ENCODE assay signal across 15 cellular contexts in genomic region chr10:119728172-119728800, GRCh38. TPM values are rescaled to one million over a fixed set of nuclear protein-coding genes. Genes with fewer than 3 reads are reported as not detected.
DNase-seq lines count a peak whose midpoint lies in the region; ATAC-seq and TF ChIP-seq lines count a peak whose summit lies in the region.
"Had no signal": no experiment of that assay in that cellular context is flagged by ENCODE, and none has a peak within 500 bp of the region (broad histone marks: within the 10 kb centered on the region; RNA-seq: fewer than 3 reads in every experiment).

No MANE protein-coding gene starts in this region.

- H3K27ac ChIP-seq in PC-3 (ENCODE audit: low read length) (no peak overlapping the region), aorta (ENCODE audit: low read depth in 1 of 2, low read length in 2 of 2) (no peak overlapping the region)
- H3K27ac ChIP-seq: epithelial cell of prostate, left lung had no signal

- H3K27me3 Mint-ChIP-seq in T-helper 2 cell treated with Interferon-gamma antibody and Interleukin-4, amounts not matched to agents 5 μg/mL and 100 μg/mL, for 36 hours (ENCODE audit: low read depth), result peaks cover 2% of the 10 kb centered on the region
- H3K27me3 Mint-ChIP-seq in brain, result peaks cover 7% of the 10 kb centered on the region

- H3K4me1 ChIP-seq in PC-3 (ENCODE audit: insufficient read depth, low read length), result peaks cover 24% of the 10 kb centered on the region
- H3K4me1 ChIP-seq in aorta (ENCODE audit: control insufficient read depth in 1 of 2, insufficient read depth in 2 of 2, low read length in 2 of 2), result peaks cover 0 to 6% of the 10 kb centered on the region in 2 donors

- peaks cover 8% of the 10 kb centered on the region; the same call in 1 of the 2 replicates for H4K20me1 ChIP-seq in PC-3 (ENCODE audit: low read length)

- H3K36me3 Mint-ChIP-seq in T-helper 2 cell treated with Interferon-gamma antibody and Interleukin-4, amounts not matched to agents 5 μg/mL and 100 μg/mL, for 36 hours (ENCODE audit: low read depth), result peaks cover 3% of the 10 kb centered on the region
- peaks cover 23% of the 10 kb centered on the region for H3K36me3 Mint-ChIP-seq in brain
- H3K36me3 Mint-ChIP-seq in stimulated activated effector memory CD8-positive, alpha-beta T cell treated with anti-CD3 and anti-CD28 coated beads, Interleukin-12 subunit alpha, Interleukin-12 subunit beta, amount 100 ng/mL, for 72 hours, result peaks cover 38% of the 10 kb centered on the region

- H3K9me2 ChIP-seq in PC-3 (replicated peaks; ENCODE audit: low read length), result no peaks in the 10 kb centered on the region

- no peak overlapping the region for H2AFZ ChIP-seq in PC-3 (ENCODE audit: low read length)

- ATAC-seq in PC-3 (no peak), aorta (ENCODE audit: low FRiP score) (no peak)
- ATAC-seq in stimulated activated effector memory CD8-positive, alpha-beta T cell treated with anti-CD3 and anti-CD28 coated beads, Interleukin-12 subunit alpha, Interleukin-12 subunit beta, amount 100 ng/mL, for 72 hours, result no peak
- ATAC-seq: left lung had no signal

- WGBS in aorta, 2 donors, result 89 to 96% methylated on average over 3 of the region's 3 CpGs

- no TSS peak for BruUV-seq in PC-3 (replicated peaks; lab: Mats Ljungman, UMichigan)

- TF ChIP-seq CTCF in PC-3 (conservative IDR thresholded peaks at IDR 0.05; ENCODE audit: low read depth, low read length), result no peak
- TF ChIP-seq CTCF in brain (conservative IDR thresholded peaks at IDR 0.05), result no peak

- H3K9me3 Mint-ChIP-seq in T-helper 2 cell treated with Interferon-gamma antibody and Interleukin-4, amounts not matched to agents 5 μg/mL and 100 μg/mL, for 36 hours, result no peaks in the 10 kb centered on the region
- H3K9me3 Mint-ChIP-seq in brain, result peaks cover 0 to 5% (median 0%) of the 10 kb centered on the region in 5 experiments
- no peaks in the 10 kb centered on the region for H3K9me3 Mint-ChIP-seq in stimulated activated effector memory CD8-positive, alpha-beta T cell treated with anti-CD3 and anti-CD28 coated beads, Interleukin-12 subunit alpha, Interleukin-12 subunit beta, amount 100 ng/mL, for 72 hours

- H3K4me2 ChIP-seq in PC-3 (ENCODE audit: low read length), result peak overlapping the region; percentile 33; the same call in 1 of the 2 replicates

- H3K36me3 ChIP-seq in PC-3 (ENCODE audit: low read depth, low read length), result no peaks in the 10 kb centered on the region
- H3K36me3 ChIP-seq in aorta (ENCODE audit: control insufficient read depth in 1 of 2, insufficient read depth in 2 of 2, low read length in 1 of 2), result no peaks in the 10 kb centered on the region
- H3K36me3 ChIP-seq: left lung had no signal

- CTCF ChIA-PET in PC-3 (lab: Charles Lee), result no interaction called here

- H3K4me3 Mint-ChIP-seq in T-helper 2 cell treated with Interferon-gamma antibody and Interleukin-4, amounts not matched to agents 5 μg/mL and 100 μg/mL, for 36 hours, result peak overlapping the region; percentile 89
- peak overlapping the region; percentile 92 to 96 (median 93) for H3K4me3 Mint-ChIP-seq in brain
- peak overlapping the region; percentile 79 for H3K4me3 Mint-ChIP-seq in stimulated activated effector memory CD8-positive, alpha-beta T cell treated with anti-CD3 and anti-CD28 coated beads, Interleukin-12 subunit alpha, Interleukin-12 subunit beta, amount 100 ng/mL, for 72 hours

- DNase-seq in T-helper 2 cell treated with Interferon-gamma antibody and Interleukin-4, amounts not matched to agents 5 μg/mL and 100 μg/mL, for 36 hours (ENCODE audit: low spot score), result no peak
- DNase-seq in T-helper 2 cell (no peak), PC-3 (no peak), NCI-H1048 (lab: John Stamatoyannopoulos, UW) (no peak), NCI-H1417 treated with DMSO at 0.1 percent for 48 hours (lab: John Stamatoyannopoulos, UW) (no peak), aorta (no peak)
- no peak for DNase-seq in stimulated activated effector memory CD8-positive, alpha-beta T cell treated with anti-CD3 and anti-CD28 coated beads, Interleukin-12 subunit alpha, Interleukin-12 subunit beta, amount 100 ng/mL, for 72 hours (ENCODE audit: low spot score in 2 of 2)
- DNase-seq: 8988T, Calu3, hypothalamus, left lung, NCI-H1092, NCI-H226 had no signal

- H3F3A ChIP-seq in PC-3 (ENCODE audit: low read length, unreplicated experiment), result no peaks in the 10 kb centered on the region

- peaks cover 43% of the 10 kb centered on the region for H3K79me2 ChIP-seq in PC-3 (ENCODE audit: low read length)

- no peak overlapping the region for H3K4me3 ChIP-seq in PC-3 (ENCODE audit: low read length)
- H3K4me3 ChIP-seq in aorta (ENCODE audit: low read length in 2 of 2), result no peak overlapping the region
- H3K4me3 ChIP-seq: left lung had no signal

- H3K4me1 Mint-ChIP-seq in T-helper 2 cell treated with Interferon-gamma antibody and Interleukin-4, amounts not matched to agents 5 μg/mL and 100 μg/mL, for 36 hours (ENCODE audit: low read depth), result peaks cover 40% of the 10 kb centered on the region
- H3K4me1 Mint-ChIP-seq in brain, result peaks cover 56% of the 10 kb centered on the region
- H3K4me1 Mint-ChIP-seq in stimulated activated effector memory CD8-positive, alpha-beta T cell treated with anti-CD3 and anti-CD28 coated beads, Interleukin-12 subunit alpha, Interleukin-12 subunit beta, amount 100 ng/mL, for 72 hours, result peaks cover 38% of the 10 kb centered on the region

- POLR2A ChIA-PET in PC-3 (lab: Charles Lee; ENCODE audit: unreplicated experiment), result no interaction called here

- no peak overlapping the region for H3K9ac ChIP-seq in PC-3 (ENCODE audit: low read length)

- H3K27ac Mint-ChIP-seq in T-helper 2 cell treated with Interferon-gamma antibody and Interleukin-4, amounts not matched to agents 5 μg/mL and 100 μg/mL, for 36 hours, result no peak overlapping the region
- peak overlapping the region in 4 of 5 experiments; percentile 16 to 94 (median 62) for H3K27ac Mint-ChIP-seq in brain
- peak overlapping the region; percentile 71 for H3K27ac Mint-ChIP-seq in stimulated activated effector memory CD8-positive, alpha-beta T cell treated with anti-CD3 and anti-CD28 coated beads, Interleukin-12 subunit alpha, Interleukin-12 subunit beta, amount 100 ng/mL, for 72 hours

- H3K9me3 ChIP-seq in PC-3 (ENCODE audit: low read length) (no peaks in the 10 kb centered on the region), aorta (ENCODE audit: control insufficient read depth, low read length) (no peaks in the 10 kb centered on the region)
- H3K9me3 ChIP-seq: left lung had no signal

- intact Hi-C loops in PC-3 (cut with micrococcal nuclease) (loop anchor here (5.0 kb wide), 1 partner anchor 131 kb away; the partner anchor contains the start of gene TIAL1), aorta (cut with DNase I) (loop anchor here in 1 of 2 donors (5.0 kb wide), 1 partner anchor 46 kb away; no protein-coding TSS in a partner anchor)

- H3K27me3 ChIP-seq in PC-3 (ENCODE audit: low read length) (no peaks in the 10 kb centered on the region), aorta (ENCODE audit: control insufficient read depth in 1 of 2, insufficient read depth in 2 of 2, low read length in 1 of 2) (no peaks in the 10 kb centered on the region)
- H3K27me3 ChIP-seq: left lung had no signal

RNA-seq across cellular contexts. Expression of gene INPP5F, which starts 2.4 kb away (rescaled TPM):
- total RNA-seq in PC-3 (2014; rRNA removed), result 8.1 and 8.2 TPM in 2 replicates
- 14.4 TPM for polyA plus RNA-seq in brain (ENCODE audit: insufficient read depth, low read depth, low replicate concordance)
- total RNA-seq in aorta, result 10 to 100 TPM; 23.1 to 23.9 TPM
- polyA plus RNA-seq in aorta, result 10 to 100 TPM in 1 of 2 donors, 1 to 10 TPM in 1; 6.9 to 13.4 TPM
